ENCODE assay signal across 1 cellular context in the genomic region with DNA sequence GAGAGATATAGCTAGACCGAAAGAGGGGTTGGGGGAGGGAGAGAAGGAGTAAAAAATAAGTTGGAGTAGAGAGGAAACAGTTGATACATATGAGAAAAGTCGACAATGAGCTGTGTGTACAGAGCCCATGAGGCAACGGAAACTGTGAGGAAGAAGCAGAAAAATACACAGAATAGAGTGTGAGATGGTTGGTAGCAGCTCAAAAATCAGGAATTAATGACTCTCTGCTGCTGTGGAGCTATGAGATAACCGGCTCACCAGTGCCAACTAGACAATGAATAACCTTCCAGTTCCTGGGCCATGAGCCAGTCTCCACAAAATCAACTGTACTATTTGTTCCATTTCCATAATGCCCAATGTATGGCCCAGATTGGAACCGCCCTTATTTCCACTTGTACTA.
TF ChIP-seq lines count a peak whose summit lies in the region.

No MANE protein-coding gene starts in this region.

TF ChIP-seq in SK-N-SH, 30 proteins besides CTCF, POLR2A, EP300 and RAD21 (continued from another document):
- TF ChIP-seq, protein P1, sequence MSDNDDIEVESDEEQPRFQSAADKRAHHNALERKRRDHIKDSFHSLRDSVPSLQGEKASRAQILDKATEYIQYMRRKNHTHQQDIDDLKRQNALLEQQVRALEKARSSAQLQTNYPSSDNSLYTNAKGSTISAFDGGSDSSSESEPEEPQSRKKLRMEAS (IDR thresholded peaks at IDR 0.05; ENCODE audit: low read depth): no peak
- TF ChIP-seq MXI1 (IDR thresholded peaks at IDR 0.05; ENCODE audit: low read depth, low read length) (no peak), JUND (IDR thresholded peaks at IDR 0.05) (no peak), RXRA (IDR thresholded peaks at IDR 0.05; ENCODE audit: borderline replicate concordance, low read depth) (no peak)
- TF ChIP-seq, protein P2, sequence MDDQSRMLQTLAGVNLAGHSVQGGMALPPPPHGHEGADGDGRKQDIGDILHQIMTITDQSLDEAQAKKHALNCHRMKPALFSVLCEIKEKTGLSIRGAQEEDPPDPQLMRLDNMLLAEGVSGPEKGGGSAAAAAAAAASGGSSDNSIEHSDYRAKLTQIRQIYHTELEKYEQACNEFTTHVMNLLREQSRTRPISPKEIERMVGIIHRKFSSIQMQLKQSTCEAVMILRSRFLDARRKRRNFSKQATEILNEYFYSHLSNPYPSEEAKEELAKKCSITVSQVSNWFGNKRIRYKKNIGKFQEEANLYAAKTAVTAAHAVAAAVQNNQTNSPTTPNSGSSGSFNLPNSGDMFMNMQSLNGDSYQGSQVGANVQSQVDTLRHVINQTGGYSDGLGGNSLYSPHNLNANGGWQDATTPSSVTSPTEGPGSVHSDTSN (IDR thresholded peaks at IDR 0.05): no peak
